In genomic region chr6:80438728-80439127, GRCh38 we compare ENCODE assay signal across 14 cellular contexts.
DNase-seq lines count a peak whose midpoint lies in the region; ATAC-seq, FAIRE-seq and TF ChIP-seq lines count a peak whose summit lies in the region.
"Had no signal": no experiment of that assay in that cellular context is flagged by ENCODE, and none has a peak within 500 bp of the region (broad histone marks: within the 10 kb centered on the region; RNA-seq: fewer than 3 reads in every experiment).

No MANE protein-coding gene starts in this region.

- H3K79me2 ChIP-seq in astrocyte (ENCODE audit: insufficient read depth, low read length) = no peaks in the 10 kb centered on the region

- H3K4me3 ChIP-seq in astrocyte (ENCODE audit: insufficient read depth, low read depth, low read length) = no peak overlapping the region
- no peak overlapping the region for H3K4me3 ChIP-seq in suprapubic skin
- H3K4me3 ChIP-seq: prostate gland had no signal

- peak; percentile 100 for FAIRE-seq in astrocyte (lab: Jason Lieb, UNC)

- H3K36me3 Mint-ChIP-seq in astrocyte (ENCODE audit: low read depth, unreplicated experiment) = no peaks in the 10 kb centered on the region
- H3K36me3 Mint-ChIP-seq: CD8-positive, alpha-beta T cell had no signal

- H4K20me1 ChIP-seq in astrocyte (ENCODE audit: insufficient read depth, low read length) = no peaks in the 10 kb centered on the region

- H3K27ac ChIP-seq in astrocyte (ENCODE audit: low read depth, low read length) (peak overlapping the region; percentile 69), suprapubic skin (no peak overlapping the region)
- H3K27ac ChIP-seq: prostate gland had no signal

- peak overlapping the region; percentile 90 for H3K27ac Mint-ChIP-seq in astrocyte (ENCODE audit: unreplicated experiment)
- H3K27ac Mint-ChIP-seq: CD8-positive, alpha-beta T cell had no signal

- no peaks in the 10 kb centered on the region for H3K36me3 ChIP-seq in astrocyte (ENCODE audit: insufficient read depth, low read length)
- no peaks in the 10 kb centered on the region for H3K36me3 ChIP-seq in suprapubic skin
- H3K36me3 ChIP-seq: prostate gland had no signal

- no peaks in the 10 kb centered on the region for H3K9me3 Mint-ChIP-seq in astrocyte (ENCODE audit: unreplicated experiment)
- H3K9me3 Mint-ChIP-seq: CD8-positive, alpha-beta T cell had no signal

- no peak overlapping the region for H2AFZ ChIP-seq in astrocyte (ENCODE audit: low read depth, low read length)

- H3K4me3 Mint-ChIP-seq in astrocyte (ENCODE audit: unreplicated experiment) = no peak overlapping the region
- H3K4me3 Mint-ChIP-seq: activated T-cell treated with anti-CD3 and anti-CD28 coated beads, Interleukin-2, amount 50 U/mL, for 4 hours; CD8-positive, alpha-beta T cell had no signal

- TF ChIP-seq CTCF in astrocyte (IDR thresholded peaks at IDR 0.05; ENCODE audit: insufficient read depth, low read depth, low read length) = no peak
- no peak for TF ChIP-seq CTCF in suprapubic skin (IDR thresholded peaks at IDR 0.05)

- no peak for ATAC-seq in GM18873 (IDR thresholded peaks at IDR 0.05; ENCODE audit: low FRiP score, unreplicated experiment)
- ATAC-seq: activated T-cell treated with anti-CD3 and anti-CD28 coated beads, Interleukin-2, amount 50 U/mL, for 4 hours; CD8-positive, alpha-beta T cell had no signal

- 35% methylated on average over 2 of the region's 2 CpGs for WGBS in suprapubic skin

- no peaks in the 10 kb centered on the region for H3K27me3 Mint-ChIP-seq in astrocyte (ENCODE audit: low read depth, unreplicated experiment)

- H3K4me1 ChIP-seq in astrocyte (ENCODE audit: insufficient read depth, low read length) (peaks cover 24% of the 10 kb centered on the region), suprapubic skin (no peaks in the 10 kb centered on the region)
- H3K4me1 ChIP-seq: prostate gland had no signal

- H3K4me2 ChIP-seq in astrocyte (ENCODE audit: low read length) = peak overlapping the region; percentile 54

- H3K27me3 ChIP-seq in astrocyte (ENCODE audit: insufficient read depth, low read length) (no peaks in the 10 kb centered on the region), suprapubic skin (no peaks in the 10 kb centered on the region)

- no peak for TF ChIP-seq POLR2A in suprapubic skin (IDR thresholded peaks at IDR 0.05)

- H3K4me1 Mint-ChIP-seq in astrocyte (ENCODE audit: low read depth, unreplicated experiment) = peaks cover 27% of the 10 kb centered on the region

- no peak for TF ChIP-seq EP300 in suprapubic skin (IDR thresholded peaks at IDR 0.05)

- H3K9me3 ChIP-seq in astrocyte (ENCODE audit: insufficient read depth, low read depth, low read length) (no peaks in the 10 kb centered on the region), suprapubic skin (no peaks in the 10 kb centered on the region)
- H3K9me3 ChIP-seq: prostate gland had no signal

- DNase-seq in AG08395 (ENCODE audit: low spot score) = peak; percentile 84
- peak; percentile 88 for DNase-seq in HT1080 (ENCODE audit: low read depth)
- DNase-seq in astrocyte (ENCODE audit: low read depth) = peak; percentile 87
- DNase-seq in kidney glomerular epithelial cell (lab: John Stamatoyannopoulos, UW) = peak; percentile 12
- no peak for DNase-seq in mucosa of gallbladder (ENCODE audit: low spot score)
- no peak for DNase-seq in activated gamma-delta T cell treated with Interleukin-2 at 50 U/mL for 16 hours
- DNase-seq in suprapubic skin (ENCODE audit: low spot score in 2 of 2) = no peak
- DNase-seq: activated T-cell treated with anti-CD3 and anti-CD28 coated beads, Interleukin-2, amount 50 U/mL, for 4 hours; CD8-positive, alpha-beta T cell; cortex of kidney; NCI-H2227 treated with DMSO at 0.1 percent for 48 hours; T-helper 2 cell had no signal

- peak overlapping the region; percentile 26 for H3K9ac ChIP-seq in astrocyte (ENCODE audit: low read length)

Comparison
In these comparisons a context has a peak if more than half of its experiments do, and no peak if none do; other contexts are left out.
1. DNase-seq: peak in AG08395 (single experiment), HT1080 (single experiment), astrocyte (single experiment) and kidney glomerular epithelial cell (single experiment); none in mucosa of gallbladder (single experiment), activated gamma-delta T cell treated with Interleukin-2 at 50 U/mL for 16 hours (single experiment) and suprapubic skin (0 of 2).